Comparison of ENCODE assay signal across 9 cellular contexts in the genomic region with DNA sequence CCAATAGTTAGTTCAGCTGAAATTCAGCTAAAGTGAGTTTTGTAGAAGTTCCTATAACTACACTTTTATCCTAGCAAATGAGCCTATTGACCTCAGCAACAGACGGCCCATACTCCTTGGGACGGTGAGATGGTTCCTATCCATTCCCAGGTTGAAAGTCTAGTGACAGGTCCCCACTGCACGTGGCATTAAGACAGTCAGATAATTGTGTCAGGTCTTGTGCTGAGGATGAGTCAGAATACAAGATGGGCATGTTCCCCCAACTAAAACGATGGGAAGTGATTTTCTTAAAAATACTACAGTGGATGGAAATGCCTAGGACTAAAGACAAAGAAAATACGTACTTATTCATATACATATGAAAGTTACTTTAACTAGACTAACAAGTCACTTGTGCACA. TPM values are rescaled to one million over a fixed set of nuclear protein-coding genes. Genes with fewer than 3 reads are reported as not detected.
DNase-seq lines count a peak whose midpoint lies in the region; ATAC-seq and TF ChIP-seq lines count a peak whose summit lies in the region.
"Had no signal": no experiment of that assay in that cellular context is flagged by ENCODE, and none has a peak within 500 bp of the region (broad histone marks: within the 10 kb centered on the region; RNA-seq: fewer than 3 reads in every experiment).

No MANE protein-coding gene starts in this region.

- no peaks in the 10 kb centered on the region for H3K79me2 ChIP-seq in trophoblast cell (ENCODE audit: control insufficient read depth, insufficient read depth, low read length, poor library complexity)

- no peak overlapping the region for H3K14ac ChIP-seq in trophoblast cell (ENCODE audit: low read length)

- H3K36me3 ChIP-seq in esophagus squamous epithelium (peaks cover 0 to 12% (median 0%) of the 10 kb centered on the region in 3 donors), trophoblast cell (ENCODE audit: control insufficient read depth in 1 of 2, insufficient read depth in 2 of 2, low read length in 2 of 2) (no peaks in the 10 kb centered on the region), body of pancreas (replicated peaks in 1 of 2; ENCODE audit: insufficient read depth in 1 of 2, low read depth in 2 of 2) (no peaks in the 10 kb centered on the region)

- H2BK120ac ChIP-seq in trophoblast cell (ENCODE audit: insufficient read depth, low read length, poor library complexity), result no peak overlapping the region

- no peak for TF ChIP-seq CTCF in Calu3 (IDR thresholded peaks at IDR 0.05; ENCODE audit: unreplicated experiment)
- no peak for TF ChIP-seq CTCF in esophagus squamous epithelium (IDR thresholded peaks at IDR 0.05)
- TF ChIP-seq CTCF in body of pancreas (IDR thresholded peaks at IDR 0.05), result no peak

- H3K4me2 ChIP-seq in trophoblast cell (ENCODE audit: low read length), result peak overlapping the region; percentile 83

- no peak overlapping the region for H3K18ac ChIP-seq in trophoblast cell (ENCODE audit: low read length)

- intact Hi-C loops in Calu3 (cut with micrococcal nuclease; ENCODE audit: unreplicated experiment) (loop anchor here (1.0 to 10.0 kb wide), 7 partner anchors 45 to 278 kb away; no protein-coding TSS in a partner anchor), esophagus squamous epithelium (cut with DNase I) (loop anchor here (5.0 kb wide), 2 partner anchors 210 to 270 kb away; no protein-coding TSS in a partner anchor), body of pancreas (cut with DNase I) (loop anchor here (10.0 kb wide), 1 partner anchor 262 kb away; no protein-coding TSS in a partner anchor)

- H2BK5ac ChIP-seq in trophoblast cell (ENCODE audit: low read depth, low read length, poor library complexity), result no peak overlapping the region

- H3K27me3 ChIP-seq in esophagus squamous epithelium, result peaks cover 0 to 16% (median 0%) of the 10 kb centered on the region in 4 donors
- peaks cover 6% of the 10 kb centered on the region for H3K27me3 ChIP-seq in trophoblast cell (ENCODE audit: insufficient read depth, low read length)
- H3K27me3 ChIP-seq in body of pancreas, result no peaks in the 10 kb centered on the region

- no peak overlapping the region for H4K91ac ChIP-seq in trophoblast cell (ENCODE audit: low read depth, low read length)

- H4K8ac ChIP-seq in trophoblast cell (ENCODE audit: low read depth, low read length), result no peak overlapping the region

- WGBS in esophagus squamous epithelium, 2 donors, result 22 to 30% methylated on average over 5 of the region's 5 CpGs
- WGBS in trophoblast cell (ENCODE audit: extremely low coverage, insufficient coverage, insufficient read length), result no CpG with 5 or more reads among the region's 5 CpGs
- WGBS in body of pancreas, 2 donors, result 50 to 60% methylated on average over 5 of the region's 5 CpGs

- H2BK12ac ChIP-seq in trophoblast cell (ENCODE audit: low read length), result no peak overlapping the region

- no peak for ATAC-seq in body of pancreas

- peaks cover 26% of the 10 kb centered on the region for H3K36me3 Mint-ChIP-seq in Calu3 (ENCODE audit: insufficient read depth, unreplicated experiment)

- no peak overlapping the region for H2AFZ ChIP-seq in trophoblast cell (ENCODE audit: insufficient read depth, low read length, poor library complexity)

- no peak overlapping the region for H3K4ac ChIP-seq in trophoblast cell (ENCODE audit: low read depth, low read length)

- H3K23ac ChIP-seq in trophoblast cell (ENCODE audit: low read length), result no peak overlapping the region

- H3K9ac ChIP-seq in trophoblast cell (ENCODE audit: low read length), result no peak overlapping the region

- no peaks in the 10 kb centered on the region for H3K9me3 Mint-ChIP-seq in Calu3 (ENCODE audit: low read depth, unreplicated experiment)

- no peak overlapping the region for H2AK5ac ChIP-seq in trophoblast cell (ENCODE audit: low read length)

- H3K4me3 Mint-ChIP-seq in Calu3 (ENCODE audit: low read depth, unreplicated experiment), result peak overlapping the region; percentile 93

- H3K27me3 Mint-ChIP-seq in Calu3 (ENCODE audit: unreplicated experiment), result no peaks in the 10 kb centered on the region

- CTCF ChIA-PET in Calu3 (lab: Charles Lee), result interaction anchor here (0.9 to 2.2 kb wide), 8 partner anchors 25 to 403 kb away, joined by 3 to 20 read pairs (median 8); a partner anchor contains a TSS

- peaks cover 51% of the 10 kb centered on the region for H3K4me1 Mint-ChIP-seq in Calu3 (ENCODE audit: low read depth, unreplicated experiment)

- DNase-seq in Calu3, result no peak
- DNase-seq in RPMI8226, result peak; percentile 47
- DNase-seq in esophagus squamous epithelium (lab: John Stamatoyannopoulos, UW), result no peak
- DNase-seq in trophoblast cell, result no peak
- DNase-seq in germinal center (ENCODE audit: low spot score), result no peak
- no peak for DNase-seq in NCI-H1436 (lab: John Stamatoyannopoulos, UW)
- no peak for DNase-seq in body of pancreas
- DNase-seq in RKO (ENCODE audit: low spot score), result no peak
- DNase-seq: NCI-H1930 had no signal

- BruUV-seq in Calu3 (replicated peaks; lab: Mats Ljungman, UMichigan), result no TSS peak

- peaks cover 24 to 90% (median 25%) of the 10 kb centered on the region in 3 donors for H3K4me1 ChIP-seq in esophagus squamous epithelium
- peaks cover 12 to 19% of the 10 kb centered on the region in 2 experiments for H3K4me1 ChIP-seq in trophoblast cell (ENCODE audit: control insufficient read depth in 1 of 2, insufficient read depth in 2 of 2, low read length in 2 of 2)
- H3K4me1 ChIP-seq in body of pancreas, result peaks cover 19% of the 10 kb centered on the region

- H3K9me3 ChIP-seq in esophagus squamous epithelium, result no peaks in the 10 kb centered on the region
- no peaks in the 10 kb centered on the region for H3K9me3 ChIP-seq in trophoblast cell (ENCODE audit: insufficient read depth, low read depth, low read length)
- no peaks in the 10 kb centered on the region for H3K9me3 ChIP-seq in body of pancreas

- H3K4me3 ChIP-seq in esophagus squamous epithelium, result peak overlapping the region; percentile 56 to 90 (median 75)
- H3K4me3 ChIP-seq in trophoblast cell (ENCODE audit: low read depth, low read length), result no peak overlapping the region
- no peak overlapping the region for H3K4me3 ChIP-seq in body of pancreas

- peak overlapping the region; percentile 73 for H3K27ac Mint-ChIP-seq in Calu3 (ENCODE audit: unreplicated experiment)

- H3K27ac ChIP-seq in esophagus squamous epithelium (peak overlapping the region; percentile 93 to 98 (median 95)), trophoblast cell (ENCODE audit: low read depth, low read length) (no peak overlapping the region), body of pancreas (no peak overlapping the region)

- H3K79me1 ChIP-seq in trophoblast cell (ENCODE audit: low read length), result peaks cover 6% of the 10 kb centered on the region

- no peak for TF ChIP-seq POLR2A in esophagus squamous epithelium (IDR thresholded peaks at IDR 0.05)
- TF ChIP-seq POLR2A in body of pancreas (IDR thresholded peaks at IDR 0.05), result no peak

- no peak overlapping the region for H4K12ac ChIP-seq in trophoblast cell (ENCODE audit: low read depth, low read length)

RNA-seq across cellular contexts. Expression of a gene that starts 2.1 kb away (rescaled TPM):
- total RNA-seq in Calu3 (2022) (13.3 and 15.9 TPM in 2 replicates), esophagus squamous epithelium (100 to 1,000 TPM in 2 of 4 donors, 10 to 100 TPM in 2; 21.7 to 171 (median 86.8) TPM), body of pancreas (10 to 100 TPM; 28.5 to 32.6 TPM)
- 24.4 and 26.2 TPM in 2 replicates for polyA plus RNA-seq in trophoblast cell (2013)

RNA-seq across cellular contexts. Expression of a gene that starts 27.4 kb away (rescaled TPM):
- total RNA-seq in Calu3 (2022) (74.7 and 76.4 TPM in 2 replicates), esophagus squamous epithelium (10 to 100 TPM; 31.8 to 85.3 (median 73.4) TPM), body of pancreas (10 to 100 TPM; 47.0 to 51.1 TPM)
- polyA plus RNA-seq in trophoblast cell (2013), result 8.4 and 8.5 TPM in 2 replicates

Comparison
In these comparisons a context has a peak if more than half of its experiments do, and no peak if none do; other contexts are left out.
1. H3K27ac ChIP-seq: peak in esophagus squamous epithelium (4 of 4); none in trophoblast cell (single experiment) and body of pancreas (0 of 4).
2. H3K4me3 ChIP-seq: peak in esophagus squamous epithelium (4 of 4); none in trophoblast cell (single experiment) and body of pancreas (0 of 2).